Comparison of ENCODE assay signal across 1 cellular context in the genomic region with DNA sequence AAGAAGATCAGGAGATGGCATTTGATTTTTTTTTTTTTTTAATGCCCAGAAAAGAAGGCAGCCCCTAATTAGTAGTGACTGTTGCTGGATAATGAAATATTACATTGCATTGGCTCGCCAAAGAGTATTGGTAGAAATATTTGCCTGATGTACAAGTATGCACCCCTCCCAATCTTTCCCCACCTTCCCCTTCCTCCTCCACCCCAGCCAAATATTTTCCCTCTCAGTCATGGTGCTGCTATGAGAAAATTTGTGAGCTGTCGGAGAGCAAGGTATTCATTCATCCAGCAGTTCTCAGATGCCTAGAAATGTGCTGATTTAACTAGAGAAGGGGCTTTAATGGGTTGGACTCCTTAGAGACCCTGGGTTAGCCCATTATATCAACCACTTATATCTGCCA.
TF ChIP-seq lines count a peak whose summit lies in the region.

No MANE protein-coding gene starts in this region.

TF ChIP-seq in IMR-90, 13 proteins besides CTCF, POLR2A, EP300 and RAD21 (continued from another document):
- TF ChIP-seq, protein P1, sequence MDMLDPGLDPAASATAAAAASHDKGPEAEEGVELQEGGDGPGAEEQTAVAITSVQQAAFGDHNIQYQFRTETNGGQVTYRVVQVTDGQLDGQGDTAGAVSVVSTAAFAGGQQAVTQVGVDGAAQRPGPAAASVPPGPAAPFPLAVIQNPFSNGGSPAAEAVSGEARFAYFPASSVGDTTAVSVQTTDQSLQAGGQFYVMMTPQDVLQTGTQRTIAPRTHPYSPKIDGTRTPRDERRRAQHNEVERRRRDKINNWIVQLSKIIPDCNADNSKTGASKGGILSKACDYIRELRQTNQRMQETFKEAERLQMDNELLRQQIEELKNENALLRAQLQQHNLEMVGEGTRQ (IDR thresholded peaks at IDR 0.05; ENCODE audit: low read depth, low read length), result no peak
- TF ChIP-seq CEBPB (IDR thresholded peaks at IDR 0.05; ENCODE audit: low read depth, low read length), result no peak
- TF ChIP-seq MXI1 (IDR thresholded peaks at IDR 0.05; ENCODE audit: borderline replicate concordance, low read depth, low read length), result no peak
- TF ChIP-seq, protein P2, sequence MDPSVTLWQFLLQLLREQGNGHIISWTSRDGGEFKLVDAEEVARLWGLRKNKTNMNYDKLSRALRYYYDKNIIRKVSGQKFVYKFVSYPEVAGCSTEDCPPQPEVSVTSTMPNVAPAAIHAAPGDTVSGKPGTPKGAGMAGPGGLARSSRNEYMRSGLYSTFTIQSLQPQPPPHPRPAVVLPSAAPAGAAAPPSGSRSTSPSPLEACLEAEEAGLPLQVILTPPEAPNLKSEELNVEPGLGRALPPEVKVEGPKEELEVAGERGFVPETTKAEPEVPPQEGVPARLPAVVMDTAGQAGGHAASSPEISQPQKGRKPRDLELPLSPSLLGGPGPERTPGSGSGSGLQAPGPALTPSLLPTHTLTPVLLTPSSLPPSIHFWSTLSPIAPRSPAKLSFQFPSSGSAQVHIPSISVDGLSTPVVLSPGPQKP (IDR thresholded peaks at IDR 0.05; ENCODE audit: borderline replicate concordance, low read depth, low read length), result no peak
